Comparison of ENCODE assay signal across 24 cellular contexts in the genomic region with DNA sequence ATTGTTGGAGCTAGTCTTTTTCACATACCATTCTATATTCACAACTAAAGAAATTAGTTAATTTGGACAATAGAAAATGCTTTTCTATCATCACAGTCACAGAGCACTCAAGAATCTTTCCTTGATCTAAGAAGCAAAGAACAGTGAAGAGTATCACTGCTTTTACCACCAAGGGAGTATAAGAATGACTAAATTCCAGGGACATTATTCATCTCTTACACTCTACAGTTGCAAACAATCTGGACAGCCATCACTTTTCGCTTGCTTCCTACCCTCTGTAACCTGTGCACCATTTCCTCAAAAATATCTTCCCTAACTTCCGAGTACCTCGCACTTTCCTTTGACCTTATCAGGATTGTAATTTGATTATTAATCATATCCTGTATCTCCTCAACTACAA.
"Had no signal": no experiment of that assay in that cellular context is flagged by ENCODE, and none has a peak within 500 bp of the region (broad histone marks: within the 10 kb centered on the region; RNA-seq: fewer than 3 reads in every experiment).

No MANE protein-coding gene starts in this region.

- H3K4me3 Mint-ChIP-seq: activated CD4-positive, alpha-beta T cell treated with anti-CD3 and anti-CD28 coated beads, Interleukin-2, amount 10 ng/mL, durations not matched to agents 7 days and 5 days; activated CD8-positive, alpha-beta memory T cell treated with anti-CD3 and anti-CD28 coated beads, Interleukin-2, amount 10 ng/mL, durations not matched to agents 7 days and 5 days; activated CD8-positive, alpha-beta T cell treated with anti-CD3 and anti-CD28 coated beads for 36 hours; effector memory CD8-positive, alpha-beta T cell; naive thymus-derived CD8-positive, alpha-beta T cell; T-helper 1 cell treated with Interleukin-12 subunit alpha and Interleukin-12 subunit beta and Interleukin-4 antibody, amounts not matched to agents 30 μg/mL and 1 μg/mL, for 36 hours had no signal

- ATAC-seq: activated CD8-positive, alpha-beta memory T cell treated with anti-CD3 and anti-CD28 coated beads, Interleukin-2, amount 10 ng/mL, durations not matched to agents 7 days and 5 days; activated CD8-positive, alpha-beta T cell treated with anti-CD3 and anti-CD28 coated beads for 36 hours; activated naive CD4-positive, alpha-beta T cell treated with anti-CD3 and anti-CD28 coated beads, Interleukin-2, amount 50 U/mL, for 72 hours; effector memory CD8-positive, alpha-beta T cell; gastroesophageal sphincter; heart left ventricle; left lobe of liver; naive thymus-derived CD8-positive, alpha-beta T cell had no signal

- H3K27me3 ChIP-seq: breast epithelium, colonic mucosa, esophagus squamous epithelium, gastroesophageal sphincter, heart left ventricle, testis, vagina had no signal

- H3K36me3 ChIP-seq: breast epithelium, colonic mucosa, esophagus squamous epithelium, gastroesophageal sphincter, heart left ventricle, vagina had no signal

- DNase-seq: activated CD4-positive, alpha-beta T cell treated with anti-CD3 and anti-CD28 coated beads, Interleukin-2, amount 10 ng/mL, durations not matched to agents 7 days and 5 days; activated CD8-positive, alpha-beta memory T cell treated with anti-CD3 and anti-CD28 coated beads, Interleukin-2, amount 10 ng/mL, durations not matched to agents 7 days and 5 days; activated CD8-positive, alpha-beta T cell treated with anti-CD3 and anti-CD28 coated beads for 36 hours; aorta; colonic mucosa; dorsolateral prefrontal cortex; effector memory CD8-positive, alpha-beta T cell; esophagus squamous epithelium; heart left ventricle; kidney; naive thymus-derived CD8-positive, alpha-beta T cell; retina; stimulated activated CD4-positive, alpha-beta T cell treated with anti-CD3 and anti-CD28 coated beads, Interleukin-2, amount 100 ng/mL, for 48 hours; stimulated activated CD8-positive, alpha-beta memory T cell treated with anti-CD3 and anti-CD28 coated beads, Interleukin-4, amount 100 ng/mL, for 48 hours; stimulated activated naive CD4-positive, alpha-beta T cell; testis had no signal

- H3K4me3 ChIP-seq: breast epithelium, colonic mucosa, dorsolateral prefrontal cortex, esophagus squamous epithelium, gastroesophageal sphincter, heart left ventricle, lung, testis, vagina had no signal

- H3K27me3 Mint-ChIP-seq: activated CD4-positive, alpha-beta T cell treated with anti-CD3 and anti-CD28 coated beads, Interleukin-2, amount 10 ng/mL, durations not matched to agents 7 days and 5 days; activated CD8-positive, alpha-beta memory T cell treated with anti-CD3 and anti-CD28 coated beads, Interleukin-2, amount 10 ng/mL, durations not matched to agents 7 days and 5 days; activated CD8-positive, alpha-beta T cell treated with anti-CD3 and anti-CD28 coated beads for 36 hours; effector memory CD8-positive, alpha-beta T cell; naive thymus-derived CD8-positive, alpha-beta T cell had no signal

- H3K9me3 ChIP-seq: breast epithelium, colonic mucosa, esophagus squamous epithelium, gastroesophageal sphincter, heart left ventricle, testis, vagina had no signal

- H3K27ac ChIP-seq: breast epithelium, colonic mucosa, dorsolateral prefrontal cortex, esophagus squamous epithelium, gastroesophageal sphincter, heart left ventricle, testis, vagina had no signal

- H3K36me3 Mint-ChIP-seq: activated CD8-positive, alpha-beta memory T cell treated with anti-CD3 and anti-CD28 coated beads, Interleukin-2, amount 10 ng/mL, durations not matched to agents 7 days and 5 days; activated naive CD4-positive, alpha-beta T cell treated with anti-CD3 and anti-CD28 coated beads, Interleukin-2, amount 50 U/mL, for 72 hours; naive thymus-derived CD8-positive, alpha-beta T cell had no signal

- H3K4me1 ChIP-seq: breast epithelium, colonic mucosa, esophagus squamous epithelium, gastroesophageal sphincter, heart left ventricle, testis, vagina had no signal

- FAIRE-seq: endothelial cell of umbilical vein, kidney had no signal

- H3K27ac Mint-ChIP-seq: activated CD4-positive, alpha-beta T cell treated with anti-CD3 and anti-CD28 coated beads, Interleukin-2, amount 10 ng/mL, durations not matched to agents 7 days and 5 days; activated CD8-positive, alpha-beta memory T cell treated with anti-CD3 and anti-CD28 coated beads, Interleukin-2, amount 10 ng/mL, durations not matched to agents 7 days and 5 days; activated CD8-positive, alpha-beta T cell treated with anti-CD3 and anti-CD28 coated beads for 36 hours; activated naive CD4-positive, alpha-beta T cell treated with anti-CD3 and anti-CD28 coated beads, Interleukin-2, amount 50 U/mL, for 72 hours; effector memory CD8-positive, alpha-beta T cell; naive thymus-derived CD8-positive, alpha-beta T cell; T-helper 1 cell treated with Interleukin-12 subunit alpha and Interleukin-12 subunit beta and Interleukin-4 antibody, amounts not matched to agents 30 μg/mL and 1 μg/mL, for 36 hours had no signal

- H3K9me3 Mint-ChIP-seq: activated CD4-positive, alpha-beta T cell treated with anti-CD3 and anti-CD28 coated beads, Interleukin-2, amount 10 ng/mL, durations not matched to agents 7 days and 5 days; activated CD8-positive, alpha-beta T cell treated with anti-CD3 and anti-CD28 coated beads for 36 hours; activated naive CD4-positive, alpha-beta T cell treated with anti-CD3 and anti-CD28 coated beads, Interleukin-2, amount 50 U/mL, for 72 hours; T-helper 1 cell treated with Interleukin-12 subunit alpha and Interleukin-12 subunit beta and Interleukin-4 antibody, amounts not matched to agents 30 μg/mL and 1 μg/mL, for 36 hours had no signal

- H3K4me1 Mint-ChIP-seq: activated CD4-positive, alpha-beta T cell treated with anti-CD3 and anti-CD28 coated beads, Interleukin-2, amount 10 ng/mL, durations not matched to agents 7 days and 5 days; activated CD8-positive, alpha-beta memory T cell treated with anti-CD3 and anti-CD28 coated beads, Interleukin-2, amount 10 ng/mL, durations not matched to agents 7 days and 5 days; naive thymus-derived CD8-positive, alpha-beta T cell had no signal
